Comparison of ENCODE assay signal across 8 cellular contexts in the genomic region with DNA sequence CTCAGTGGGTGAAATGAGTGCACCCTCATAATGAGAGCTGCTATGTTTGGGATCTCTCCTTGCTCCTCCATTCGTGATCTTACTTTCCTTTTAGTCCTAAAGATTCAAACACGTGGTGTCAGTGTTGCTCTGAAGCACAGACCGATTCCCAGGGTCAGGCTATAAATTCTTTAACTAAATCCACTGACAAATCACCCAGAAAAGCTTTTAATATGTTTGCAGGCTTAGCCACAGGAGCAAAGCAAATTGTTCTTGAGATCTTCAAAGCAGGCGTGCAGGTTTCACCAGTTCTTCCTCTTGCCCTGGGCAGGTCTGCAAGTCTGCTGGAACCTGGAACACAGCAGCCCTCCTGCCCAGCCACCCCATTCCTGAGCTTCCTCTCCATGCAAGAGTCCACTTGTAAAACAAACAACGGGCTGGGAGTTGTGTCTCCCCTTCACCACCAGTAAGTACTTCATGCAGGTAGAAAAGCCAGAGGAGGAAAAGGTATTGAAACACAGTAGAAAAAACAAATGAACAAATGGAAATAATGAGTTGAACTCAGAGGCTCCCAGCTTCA.
DNase-seq lines count a peak whose midpoint lies in the region; ATAC-seq lines count a peak whose summit lies in the region.

No MANE protein-coding gene starts in this region.

- CTCF ChIA-PET in activated naive CD4-positive, alpha-beta T cell treated with anti-CD3 and anti-CD28 coated beads, Interleukin-2, amount 10 ng/mL, durations not matched to agents 7 days and 5 days (lab: Charles Lee) = interaction anchor here (1.0 to 2.2 kb wide), 6 partner anchors 18 to 133 kb away, joined by 3 to 13 read pairs (median 6); no protein-coding TSS in a partner anchor

- H3K36me3 Mint-ChIP-seq in activated naive CD4-positive, alpha-beta T cell treated with anti-CD3 and anti-CD28 coated beads, Interleukin-2, amount 50 U/mL, for 24 hours = no peaks in the 10 kb centered on the region
- no peaks in the 10 kb centered on the region for H3K36me3 Mint-ChIP-seq in activated naive CD4-positive, alpha-beta T cell treated with anti-CD3 and anti-CD28 coated beads, Interleukin-2, amount 10 ng/mL, durations not matched to agents 7 days and 5 days
- no peaks in the 10 kb centered on the region for H3K36me3 Mint-ChIP-seq in activated naive CD8-positive, alpha-beta T cell treated with anti-CD3 and anti-CD28 coated beads, Interleukin-2, amount 50 U/mL, for 24 hours (ENCODE audit: low read depth)

- no peak for DNase-seq in activated naive CD4-positive, alpha-beta T cell treated with anti-CD3 and anti-CD28 coated beads, Interleukin-2, amount 10 ng/mL, durations not matched to agents 7 days and 5 days
- no peak for DNase-seq in activated naive CD8-positive, alpha-beta T cell treated with anti-CD3 and anti-CD28 coated beads, Interleukin-2, amount 50 U/mL, for 24 hours
- peak; percentile 71 for DNase-seq in iris pigment epithelial cell (ENCODE audit: low read depth)
- peak; percentile 58 for DNase-seq in stromal cell of bone marrow (ENCODE audit: low read depth)
- DNase-seq in NCI-H2227 treated with DMSO at 0.1 percent for 48 hours (lab: John Stamatoyannopoulos, UW) = no peak

- peak overlapping the region; percentile 44 for H3K27ac Mint-ChIP-seq in activated naive CD4-positive, alpha-beta T cell treated with anti-CD3 and anti-CD28 coated beads, Interleukin-2, amount 50 U/mL, for 24 hours
- H3K27ac Mint-ChIP-seq in activated naive CD4-positive, alpha-beta T cell treated with anti-CD3 and anti-CD28 coated beads, Interleukin-2, amount 10 ng/mL, durations not matched to agents 7 days and 5 days = no peak overlapping the region
- H3K27ac Mint-ChIP-seq in activated naive CD8-positive, alpha-beta T cell treated with anti-CD3 and anti-CD28 coated beads, Interleukin-2, amount 50 U/mL, for 24 hours = peak overlapping the region; percentile 93

- no peaks in the 10 kb centered on the region for H3K9me3 Mint-ChIP-seq in activated naive CD4-positive, alpha-beta T cell treated with anti-CD3 and anti-CD28 coated beads, Interleukin-2, amount 50 U/mL, for 24 hours
- no peaks in the 10 kb centered on the region for H3K9me3 Mint-ChIP-seq in activated naive CD4-positive, alpha-beta T cell treated with anti-CD3 and anti-CD28 coated beads, Interleukin-2, amount 10 ng/mL, durations not matched to agents 7 days and 5 days
- H3K9me3 Mint-ChIP-seq in activated naive CD8-positive, alpha-beta T cell treated with anti-CD3 and anti-CD28 coated beads, Interleukin-2, amount 50 U/mL, for 24 hours = no peaks in the 10 kb centered on the region

- no peak for ATAC-seq in activated naive CD8-positive, alpha-beta T cell treated with anti-CD3 and anti-CD28 coated beads, Interleukin-2, amount 50 U/mL, for 24 hours
- no peak for ATAC-seq in HG03520 (IDR thresholded peaks at IDR 0.05; ENCODE audit: unreplicated experiment)
- ATAC-seq in GM19395 (IDR thresholded peaks at IDR 0.05; ENCODE audit: unreplicated experiment) = no peak

- peaks cover 34% of the 10 kb centered on the region for H3K4me1 Mint-ChIP-seq in activated naive CD4-positive, alpha-beta T cell treated with anti-CD3 and anti-CD28 coated beads, Interleukin-2, amount 50 U/mL, for 24 hours
- peaks cover 38% of the 10 kb centered on the region for H3K4me1 Mint-ChIP-seq in activated naive CD4-positive, alpha-beta T cell treated with anti-CD3 and anti-CD28 coated beads, Interleukin-2, amount 10 ng/mL, durations not matched to agents 7 days and 5 days
- H3K4me1 Mint-ChIP-seq in activated naive CD8-positive, alpha-beta T cell treated with anti-CD3 and anti-CD28 coated beads, Interleukin-2, amount 50 U/mL, for 24 hours = peaks cover 65% of the 10 kb centered on the region

- H3K27me3 Mint-ChIP-seq in activated naive CD4-positive, alpha-beta T cell treated with anti-CD3 and anti-CD28 coated beads, Interleukin-2, amount 50 U/mL, for 24 hours = no peaks in the 10 kb centered on the region
- no peaks in the 10 kb centered on the region for H3K27me3 Mint-ChIP-seq in activated naive CD4-positive, alpha-beta T cell treated with anti-CD3 and anti-CD28 coated beads, Interleukin-2, amount 10 ng/mL, durations not matched to agents 7 days and 5 days
- H3K27me3 Mint-ChIP-seq in activated naive CD8-positive, alpha-beta T cell treated with anti-CD3 and anti-CD28 coated beads, Interleukin-2, amount 50 U/mL, for 24 hours = peaks cover 3% of the 10 kb centered on the region

- H3K4me3 Mint-ChIP-seq in activated naive CD4-positive, alpha-beta T cell treated with anti-CD3 and anti-CD28 coated beads, Interleukin-2, amount 50 U/mL, for 24 hours = no peak overlapping the region
- H3K4me3 Mint-ChIP-seq in activated naive CD4-positive, alpha-beta T cell treated with anti-CD3 and anti-CD28 coated beads, Interleukin-2, amount 10 ng/mL, durations not matched to agents 7 days and 5 days = no peak overlapping the region
- peak overlapping the region; percentile 61 for H3K4me3 Mint-ChIP-seq in activated naive CD8-positive, alpha-beta T cell treated with anti-CD3 and anti-CD28 coated beads, Interleukin-2, amount 50 U/mL, for 24 hours

Comparison
In these comparisons a context has a peak if more than half of its experiments do, and no peak if none do; other contexts are left out.
1. DNase-seq: peak in iris pigment epithelial cell (single experiment) and stromal cell of bone marrow (single experiment); none in activated naive CD4-positive, alpha-beta T cell treated with anti-CD3 and anti-CD28 coated beads, Interleukin-2, amount 10 ng/mL, durations not matched to agents 7 days and 5 days (single experiment), activated naive CD8-positive, alpha-beta T cell treated with anti-CD3 and anti-CD28 coated beads, Interleukin-2, amount 50 U/mL, for 24 hours (single experiment) and NCI-H2227 treated with DMSO at 0.1 percent for 48 hours (single experiment).